ENCODE assay signal across 30 cellular contexts in genomic region chr5:1464511-1464910, GRCh38. TPM values are rescaled to one million over a fixed set of nuclear protein-coding genes. Genes with fewer than 3 reads are reported as not detected.
DNase-seq lines count a peak whose midpoint lies in the region; ATAC-seq, FAIRE-seq and TF ChIP-seq lines count a peak whose summit lies in the region.
"Had no signal": no experiment of that assay in that cellular context is flagged by ENCODE, and none has a peak within 500 bp of the region (broad histone marks: within the 10 kb centered on the region; RNA-seq: fewer than 3 reads in every experiment).

No MANE protein-coding gene starts in this region.

- H3K9me3 Mint-ChIP-seq in activated CD4-positive, alpha-beta T cell treated with anti-CD3 and anti-CD28 coated beads, Interleukin-2, amount 10 ng/mL, durations not matched to agents 7 days and 5 days, result peaks cover 17% of the 10 kb centered on the region
- H3K9me3 Mint-ChIP-seq in activated CD4-positive, alpha-beta T cell treated with anti-CD3 and anti-CD28 coated beads for 36 hours (ENCODE audit: low read depth), result peaks cover 6% of the 10 kb centered on the region
- no peaks in the 10 kb centered on the region for H3K9me3 Mint-ChIP-seq in CD8-positive, alpha-beta T cell
- H3K9me3 Mint-ChIP-seq in memory B cell, result peaks cover 2% of the 10 kb centered on the region
- H3K9me3 Mint-ChIP-seq: CD8-positive, alpha-beta memory T cell had no signal

- peaks cover 10% of the 10 kb centered on the region for H3K36me3 ChIP-seq in CD8-positive, alpha-beta T cell (ENCODE audit: insufficient read depth, low read length)
- H3K36me3 ChIP-seq in RWPE2 (ENCODE audit: low read depth), result peaks cover 60% of the 10 kb centered on the region

- no peak for DNase-seq in activated CD4-positive, alpha-beta T cell treated with anti-CD3 and anti-CD28 coated beads, Interleukin-2, amount 10 ng/mL, durations not matched to agents 7 days and 5 days
- no peak for DNase-seq in activated CD4-positive, alpha-beta T cell treated with anti-CD3 and anti-CD28 coated beads for 36 hours
- DNase-seq in CD8-positive, alpha-beta T cell, result no peak
- peak; percentile 25 for DNase-seq in RWPE2 (ENCODE audit: low spot score)
- DNase-seq in memory B cell (ENCODE audit: low spot score in 2 of 2), result no peak
- DNase-seq in HTR-8/SVneo (ENCODE audit: insufficient read length, low spot score), result no peak
- DNase-seq: 8988T, AML-193, C1 segment of cervical spinal cord, Calu3, GDM1, GM23248, HCEC 1CT, Karpas-422, MV-4-11, NCI-H1105 treated with DMSO at 0.1 percent for 48 hours, NCI-H1694 treated with DMSO at 0.1 percent for 48 hours, NCI-H2081 treated with DMSO at 0.1 percent for 48 hours, NCI-H2171 treated with DMSO at 0.1 percent for 48 hours, NCI-H524 treated with DMSO at 0.1 percent for 48 hours, NCI-H82, SHP77 treated with DMSO at 0.1 percent for 48 hours had no signal

- no peaks in the 10 kb centered on the region for H3K4me1 ChIP-seq in CD8-positive, alpha-beta T cell (ENCODE audit: insufficient read depth, low read length)
- no peaks in the 10 kb centered on the region for H3K4me1 ChIP-seq in RWPE2 (ENCODE audit: insufficient read depth, poor library complexity, severe bottlenecking)

- H3K27me3 Mint-ChIP-seq in activated CD4-positive, alpha-beta T cell treated with anti-CD3 and anti-CD28 coated beads, Interleukin-2, amount 10 ng/mL, durations not matched to agents 7 days and 5 days, result no peaks in the 10 kb centered on the region
- H3K27me3 Mint-ChIP-seq in activated CD4-positive, alpha-beta T cell treated with anti-CD3 and anti-CD28 coated beads for 36 hours, result no peaks in the 10 kb centered on the region
- H3K27me3 Mint-ChIP-seq in CD8-positive, alpha-beta T cell (ENCODE audit: low read depth), result no peaks in the 10 kb centered on the region
- no peaks in the 10 kb centered on the region for H3K27me3 Mint-ChIP-seq in memory B cell
- H3K27me3 Mint-ChIP-seq: IgD-negative memory B cell had no signal

- FAIRE-seq in HTR-8/SVneo (lab: Jason Lieb, UNC), result no peak
- FAIRE-seq: RCC 7860 had no signal

- intact Hi-C loops in activated CD4-positive, alpha-beta T cell treated with anti-CD3 and anti-CD28 coated beads for 36 hours (cut with DNase I, micrococcal nuclease), result no loop called here
- intact Hi-C loops in CD8-positive, alpha-beta T cell (cut with DNase I, micrococcal nuclease), result no loop called here

- no peaks in the 10 kb centered on the region for H3K4me1 Mint-ChIP-seq in activated CD4-positive, alpha-beta T cell treated with anti-CD3 and anti-CD28 coated beads, Interleukin-2, amount 10 ng/mL, durations not matched to agents 7 days and 5 days
- no peaks in the 10 kb centered on the region for H3K4me1 Mint-ChIP-seq in activated CD4-positive, alpha-beta T cell treated with anti-CD3 and anti-CD28 coated beads for 36 hours
- no peaks in the 10 kb centered on the region for H3K4me1 Mint-ChIP-seq in CD8-positive, alpha-beta T cell (ENCODE audit: low read depth)
- peaks cover 9% of the 10 kb centered on the region for H3K4me1 Mint-ChIP-seq in memory B cell
- H3K4me1 Mint-ChIP-seq: IgD-negative memory B cell had no signal

- POLR2A ChIA-PET in activated CD4-positive, alpha-beta T cell treated with anti-CD3 and anti-CD28 coated beads, Interleukin-2, amount 10 ng/mL, durations not matched to agents 7 days and 5 days (lab: Charles Lee), result no interaction called here
- POLR2A ChIA-PET in activated CD4-positive, alpha-beta T cell treated with anti-CD3 and anti-CD28 coated beads for 36 hours (lab: Charles Lee), result no interaction called here
- POLR2A ChIA-PET in CD8-positive, alpha-beta T cell (lab: Charles Lee), result no interaction called here

- no peaks in the 10 kb centered on the region for H3K27me3 ChIP-seq in CD8-positive, alpha-beta T cell (ENCODE audit: insufficient read depth, low read length)
- no peaks in the 10 kb centered on the region for H3K27me3 ChIP-seq in RWPE2 (ENCODE audit: insufficient read depth, poor library complexity, severe bottlenecking)

- H3K27ac Mint-ChIP-seq in activated CD4-positive, alpha-beta T cell treated with anti-CD3 and anti-CD28 coated beads, Interleukin-2, amount 10 ng/mL, durations not matched to agents 7 days and 5 days, result peak overlapping the region; percentile 25
- H3K27ac Mint-ChIP-seq in activated CD4-positive, alpha-beta T cell treated with anti-CD3 and anti-CD28 coated beads for 36 hours, result no peak overlapping the region
- peak overlapping the region; percentile 18 for H3K27ac Mint-ChIP-seq in CD8-positive, alpha-beta T cell
- H3K27ac Mint-ChIP-seq in memory B cell, result peak overlapping the region; percentile 31

- no peak for ATAC-seq in activated CD4-positive, alpha-beta T cell treated with anti-CD3 and anti-CD28 coated beads for 36 hours
- no peak for ATAC-seq in CD8-positive, alpha-beta T cell
- ATAC-seq in RWPE2 (ENCODE audit: low read depth), result no peak
- no peak for ATAC-seq in memory B cell (ENCODE audit: low read depth)
- no peak for ATAC-seq in GM19324 (IDR thresholded peaks at IDR 0.05; ENCODE audit: low FRiP score, unreplicated experiment)
- no peak for ATAC-seq in GM18861 (IDR thresholded peaks at IDR 0.05; ENCODE audit: unreplicated experiment)

- H3K4me3 Mint-ChIP-seq in activated CD4-positive, alpha-beta T cell treated with anti-CD3 and anti-CD28 coated beads, Interleukin-2, amount 10 ng/mL, durations not matched to agents 7 days and 5 days, result no peak overlapping the region
- no peak overlapping the region for H3K4me3 Mint-ChIP-seq in activated CD4-positive, alpha-beta T cell treated with anti-CD3 and anti-CD28 coated beads for 36 hours
- no peak overlapping the region for H3K4me3 Mint-ChIP-seq in CD8-positive, alpha-beta T cell
- no peak overlapping the region for H3K4me3 Mint-ChIP-seq in memory B cell
- H3K4me3 Mint-ChIP-seq: CD8-positive, alpha-beta memory T cell had no signal

- H3K36me3 Mint-ChIP-seq in activated CD4-positive, alpha-beta T cell treated with anti-CD3 and anti-CD28 coated beads, Interleukin-2, amount 10 ng/mL, durations not matched to agents 7 days and 5 days (ENCODE audit: low read depth), result peaks cover 57% of the 10 kb centered on the region
- H3K36me3 Mint-ChIP-seq in activated CD4-positive, alpha-beta T cell treated with anti-CD3 and anti-CD28 coated beads for 36 hours (ENCODE audit: low read depth), result peaks cover 53% of the 10 kb centered on the region
- H3K36me3 Mint-ChIP-seq in CD8-positive, alpha-beta T cell, result peaks cover 56% of the 10 kb centered on the region
- H3K36me3 Mint-ChIP-seq in memory B cell, result peaks cover 33% of the 10 kb centered on the region

- CTCF ChIA-PET in activated CD4-positive, alpha-beta T cell treated with anti-CD3 and anti-CD28 coated beads, Interleukin-2, amount 10 ng/mL, durations not matched to agents 7 days and 5 days (lab: Charles Lee), result no interaction called here
- CTCF ChIA-PET in activated CD4-positive, alpha-beta T cell treated with anti-CD3 and anti-CD28 coated beads for 36 hours (lab: Charles Lee), result interaction anchor here (0.9 kb wide), 1 partner anchor 26 kb away, joined by 3 read pairs; no protein-coding TSS in a partner anchor
- CTCF ChIA-PET in CD8-positive, alpha-beta T cell (lab: Charles Lee), result no interaction called here

- no peak for TF ChIP-seq CTCF in CD8-positive, alpha-beta T cell (IDR thresholded peaks at IDR 0.05)
- TF ChIP-seq CTCF in RWPE2 (IDR thresholded peaks at IDR 0.05; ENCODE audit: poor library complexity, severe bottlenecking), result no peak

- no peak overlapping the region for H3K4me3 ChIP-seq in CD8-positive, alpha-beta T cell (ENCODE audit: low read depth, low read length)
- H3K4me3 ChIP-seq in RWPE2 (ENCODE audit: severe bottlenecking), result no peak overlapping the region
- H3K4me3 ChIP-seq: GM23248, SK-N-MC had no signal

- no peaks in the 10 kb centered on the region for H3K9me3 ChIP-seq in CD8-positive, alpha-beta T cell (ENCODE audit: low read length)
- H3K9me3 ChIP-seq in RWPE2 (ENCODE audit: severe bottlenecking), result no peaks in the 10 kb centered on the region

- no peak overlapping the region for H3K27ac ChIP-seq in CD8-positive, alpha-beta T cell (ENCODE audit: low read depth, low read length)
- no peak overlapping the region for H3K27ac ChIP-seq in RWPE2 (ENCODE audit: poor library complexity, severe bottlenecking)
- H3K27ac ChIP-seq: GM23248, SK-N-MC had no signal

RNA-seq across cellular contexts. Expression of gene SLC6A3, which starts 19.3 kb away (rescaled TPM):
- under 1 TPM in 1 of 2 experiments, not detected in 1; 0.08 TPM for total RNA-seq in activated CD4-positive, alpha-beta T cell treated with anti-CD3 and anti-CD28 coated beads, Interleukin-2, amount 10 ng/mL, durations not matched to agents 7 days and 5 days
- not detected for total RNA-seq in activated CD4-positive, alpha-beta T cell treated with anti-CD3 and anti-CD28 coated beads for 36 hours
- not detected for total RNA-seq in CD8-positive, alpha-beta T cell
- total RNA-seq: Calu3; CD8-positive, alpha-beta memory T cell; GM23248; M059J; OCI-LY7 had no signal

RNA-seq across cellular contexts. Expression of gene LPCAT1, which starts 59.2 kb away (rescaled TPM):
- 10 to 100 TPM; 69.5 to 77.0 TPM for total RNA-seq in activated CD4-positive, alpha-beta T cell treated with anti-CD3 and anti-CD28 coated beads, Interleukin-2, amount 10 ng/mL, durations not matched to agents 7 days and 5 days
- total RNA-seq in activated CD4-positive, alpha-beta T cell treated with anti-CD3 and anti-CD28 coated beads for 36 hours, result 10 to 100 TPM; 42.5 to 54.5 TPM
- total RNA-seq in CD8-positive, alpha-beta T cell, result 10 to 100 TPM; 28.8 to 29.1 TPM
